20 cellular contexts compared by ENCODE assay signal in genomic region chr10:79311581-79312407, GRCh38. TPM values are rescaled to one million over a fixed set of nuclear protein-coding genes. Genes with fewer than 3 reads are reported as not detected.
DNase-seq lines count a peak whose midpoint lies in the region; ATAC-seq and TF ChIP-seq lines count a peak whose summit lies in the region.
"Had no signal": no experiment of that assay in that cellular context is flagged by ENCODE, and none has a peak within 500 bp of the region (broad histone marks: within the 10 kb centered on the region; RNA-seq: fewer than 3 reads in every experiment).

No MANE protein-coding gene starts in this region.

- peaks cover 5 to 88% (median 31%) of the 10 kb centered on the region in 3 donors for H3K36me3 ChIP-seq in tibial nerve

- no peaks in the 10 kb centered on the region for H3K27me3 Mint-ChIP-seq in activated CD4-positive, alpha-beta T cell treated with anti-CD3 and anti-CD28 coated beads, Interleukin-2, amount 10 ng/mL, durations not matched to agents 24 days and 14 days
- no peaks in the 10 kb centered on the region for H3K27me3 Mint-ChIP-seq in nephron progenitor cell (ENCODE audit: low read depth, poor library complexity)
- H3K27me3 Mint-ChIP-seq: activated naive CD4-positive, alpha-beta T cell treated with anti-CD3 and anti-CD28 coated beads, Interleukin-2, amount 50 U/mL, for 24 hours; activated T-cell treated with anti-CD3 and anti-CD28 coated beads, Interleukin-2, amount 50 U/mL, for 24 hours; type B pancreatic cell had no signal

- WGBS in tibial nerve, 2 donors = 57 to 67% methylated on average over 6 to 14 of the region's 15 CpGs

- no peak for ATAC-seq in Right ventricle myocardium superior (ENCODE audit: poor library complexity)
- ATAC-seq in GM21717 (IDR thresholded peaks at IDR 0.05; ENCODE audit: unreplicated experiment) = no peak
- ATAC-seq: body of pancreas had no signal

- H3K4me1 Mint-ChIP-seq in activated CD4-positive, alpha-beta T cell treated with anti-CD3 and anti-CD28 coated beads, Interleukin-2, amount 10 ng/mL, durations not matched to agents 24 days and 14 days = peaks cover 14% of the 10 kb centered on the region
- H3K4me1 Mint-ChIP-seq in nephron progenitor cell = peaks cover 37% of the 10 kb centered on the region

- no peak for DNase-seq in activated CD4-positive, alpha-beta T cell treated with anti-CD3 and anti-CD28 coated beads, Interleukin-2, amount 10 ng/mL, durations not matched to agents 24 days and 14 days
- DNase-seq in activated CD4-positive, alpha-beta T cell treated with anti-CD3 and anti-CD28 coated beads for 48 hours = no peak
- DNase-seq in Right ventricle myocardium superior = peak; percentile 27
- no peak for DNase-seq in nephron progenitor cell
- DNase-seq in tibial nerve (ENCODE audit: low spot score in 2 of 2) = no peak
- DNase-seq in NCI-H2196 treated with DMSO at 0.1 percent for 48 hours (lab: John Stamatoyannopoulos, UW; ENCODE audit: unreplicated experiment) = no peak
- DNase-seq in AG08395 (ENCODE audit: low spot score) = no peak
- DNase-seq: activated CD4-positive, alpha-beta T cell treated with anti-CD3 and anti-CD28 coated beads, Interleukin-2, amount 50 U/mL, for 1 hour; activated T-cell treated with anti-CD3 and anti-CD28 coated beads, Interleukin-2, amount 50 U/mL, for 24 hours; body of pancreas; DMS153; HCEC 1CT; Kasumi-1; NCI-H1105; NCI-H2107; NCI-H526 treated with DMSO at 0.1 percent for 48 hours; occipital lobe had no signal

- H3K27ac ChIP-seq in tibial nerve = peak overlapping the region; percentile 59 to 92 (median 76)
- H3K27ac ChIP-seq: body of pancreas had no signal

- TF ChIP-seq POLR2A in tibial nerve (IDR thresholded peaks at IDR 0.05) = no peak

- H3K36me3 Mint-ChIP-seq in activated CD4-positive, alpha-beta T cell treated with anti-CD3 and anti-CD28 coated beads, Interleukin-2, amount 10 ng/mL, durations not matched to agents 24 days and 14 days (ENCODE audit: low read depth) = peaks cover 48% of the 10 kb centered on the region
- H3K36me3 Mint-ChIP-seq in nephron progenitor cell (ENCODE audit: low read depth) = peaks cover 44% of the 10 kb centered on the region

- peak overlapping the region; percentile 8 for H3K27ac Mint-ChIP-seq in activated CD4-positive, alpha-beta T cell treated with anti-CD3 and anti-CD28 coated beads, Interleukin-2, amount 10 ng/mL, durations not matched to agents 24 days and 14 days
- peak overlapping the region; percentile 84 for H3K27ac Mint-ChIP-seq in nephron progenitor cell
- H3K27ac Mint-ChIP-seq: activated naive CD4-positive, alpha-beta T cell treated with anti-CD3 and anti-CD28 coated beads, Interleukin-2, amount 50 U/mL, for 24 hours; activated T-cell treated with anti-CD3 and anti-CD28 coated beads, Interleukin-2, amount 50 U/mL, for 24 hours; type B pancreatic cell had no signal

- TF ChIP-seq EP300 in tibial nerve (IDR thresholded peaks at IDR 0.05) = no peak

- no peak for TF ChIP-seq CTCF in nephron progenitor cell (IDR thresholded peaks at IDR 0.05)
- TF ChIP-seq CTCF in tibial nerve (IDR thresholded peaks at IDR 0.05) = no peak

- no peaks in the 10 kb centered on the region for H3K27me3 ChIP-seq in tibial nerve
- H3K27me3 ChIP-seq: body of pancreas had no signal

- no peak overlapping the region for H3K4me3 Mint-ChIP-seq in activated CD4-positive, alpha-beta T cell treated with anti-CD3 and anti-CD28 coated beads, Interleukin-2, amount 10 ng/mL, durations not matched to agents 24 days and 14 days
- H3K4me3 Mint-ChIP-seq in nephron progenitor cell = no peak overlapping the region
- H3K4me3 Mint-ChIP-seq: activated naive CD4-positive, alpha-beta T cell treated with anti-CD3 and anti-CD28 coated beads, Interleukin-2, amount 50 U/mL, for 24 hours; activated T-cell treated with anti-CD3 and anti-CD28 coated beads, Interleukin-2, amount 50 U/mL, for 24 hours; type B pancreatic cell had no signal

- no peak overlapping the region for H3K4me3 ChIP-seq in tibial nerve
- H3K4me3 ChIP-seq: body of pancreas had no signal

- H3K4me1 ChIP-seq in tibial nerve = peaks cover 0 to 37% (median 8%) of the 10 kb centered on the region in 4 donors
- H3K4me1 ChIP-seq: body of pancreas had no signal

- intact Hi-C loops in activated CD4-positive, alpha-beta T cell treated with anti-CD3 and anti-CD28 coated beads, Interleukin-2, amount 10 ng/mL, durations not matched to agents 24 days and 14 days (cut with micrococcal nuclease) = no loop called here
- intact Hi-C loops in Right ventricle myocardium superior (cut with DNase I) = no loop called here

- no peaks in the 10 kb centered on the region for H3K9me3 ChIP-seq in tibial nerve
- H3K9me3 ChIP-seq: body of pancreas had no signal

- H3K9me3 Mint-ChIP-seq in activated CD4-positive, alpha-beta T cell treated with anti-CD3 and anti-CD28 coated beads, Interleukin-2, amount 10 ng/mL, durations not matched to agents 24 days and 14 days = no peaks in the 10 kb centered on the region
- no peaks in the 10 kb centered on the region for H3K9me3 Mint-ChIP-seq in nephron progenitor cell
- H3K9me3 Mint-ChIP-seq: activated naive CD4-positive, alpha-beta T cell treated with anti-CD3 and anti-CD28 coated beads, Interleukin-2, amount 50 U/mL, for 24 hours; activated T-cell treated with anti-CD3 and anti-CD28 coated beads, Interleukin-2, amount 50 U/mL, for 24 hours; type B pancreatic cell had no signal

RNA-seq across cellular contexts. Expression of gene PPIF, which starts 35.5 kb away (rescaled TPM):
- total RNA-seq in activated CD4-positive, alpha-beta T cell treated with anti-CD3 and anti-CD28 coated beads, Interleukin-2, amount 10 ng/mL, durations not matched to agents 24 days and 14 days = 157 and 161 TPM in 2 replicates
- total RNA-seq in Right ventricle myocardium superior = 146 TPM
- total RNA-seq in tibial nerve = 10 to 100 TPM; 16.6 to 36.0 (median 20.6) TPM
